In the genomic region with DNA sequence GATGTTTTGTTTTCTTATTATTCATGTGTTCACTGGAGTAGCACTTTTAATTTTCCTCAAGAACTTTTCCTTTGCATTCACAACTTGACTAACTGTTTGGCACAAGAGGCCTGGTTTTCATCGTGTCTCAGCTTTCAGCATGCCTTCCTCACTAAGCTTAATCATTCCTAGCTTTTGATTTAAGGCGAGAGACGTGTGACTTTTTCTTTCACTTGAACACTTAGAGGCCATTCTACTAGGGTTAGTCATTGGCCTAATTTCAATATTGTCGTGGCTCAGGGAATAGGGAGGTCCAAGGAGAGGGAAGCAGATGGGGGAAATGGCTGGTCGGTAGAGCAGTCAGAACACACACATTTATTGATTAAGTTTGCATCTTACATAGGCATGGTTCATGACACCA, we compare ENCODE assay signal across 16 cellular contexts.
DNase-seq lines count a peak whose midpoint lies in the region; ATAC-seq and TF ChIP-seq lines count a peak whose summit lies in the region.
"Had no signal": no experiment of that assay in that cellular context is flagged by ENCODE, and none has a peak within 500 bp of the region (broad histone marks: within the 10 kb centered on the region; RNA-seq: fewer than 3 reads in every experiment).

No MANE protein-coding gene starts in this region.

- DNase-seq in EH (ENCODE audit: low read depth) = peak; percentile 72
- DNase-seq in MG63 = peak; percentile 18
- DNase-seq in fibroblast of lung (ENCODE audit: low read depth in 2 of 2) = peak; percentile 62 to 89
- peak; percentile 69 for DNase-seq in retinal pigment epithelial cell (ENCODE audit: low read depth)
- DNase-seq in stimulated activated CD4-positive, alpha-beta T cell treated with anti-CD3 and anti-CD28 coated beads, Interleukin-12 subunit alpha, Interleukin-12 subunit beta, amount 100 ng/mL, for 4 hours = no peak
- DNase-seq in activated T-cell treated with anti-CD3 and anti-CD28 coated beads, Interleukin-2, amount 50 U/mL, for 4 hours = no peak
- DNase-seq: activated naive CD4-positive, alpha-beta T cell treated with anti-CD3 and anti-CD28 coated beads, Interleukin-2, amount 50 U/mL, for 16 hours; activated T-cell treated with anti-CD3 and anti-CD28 coated beads, Interleukin-2, amount 50 U/mL, for 1 hour; mucosa of descending colon; NCI-H1930; stimulated activated CD4-positive, alpha-beta T cell treated with anti-CD3 and anti-CD28 coated beads, Interleukin-4, amount 100 ng/mL, for 4 hours; stimulated activated CD8-positive, alpha-beta memory T cell treated with anti-CD3 and anti-CD28 coated beads, Interleukin-4, amount 100 ng/mL, for 48 hours; T-cell had no signal

- H3K36me3 ChIP-seq in MG63 (peaks cover 4% of the 10 kb centered on the region; the same call in 1 of the 2 replicates), fibroblast of lung (ENCODE audit: control insufficient read depth, insufficient read depth, low read length) (no peaks in the 10 kb centered on the region)
- H3K36me3 ChIP-seq: thoracic aorta had no signal

- no peak overlapping the region for H3K9ac ChIP-seq in fibroblast of lung (ENCODE audit: insufficient read depth, low read length)

- H3K9me3 Mint-ChIP-seq in activated T-cell treated with anti-CD3 and anti-CD28 coated beads, Interleukin-2, amount 50 U/mL, for 4 hours = peaks cover 13% of the 10 kb centered on the region

- H4K20me1 ChIP-seq in fibroblast of lung (ENCODE audit: control insufficient read depth, extremely low read depth, insufficient read depth, low read length) = no peaks in the 10 kb centered on the region

- no peak overlapping the region for H3K4me2 ChIP-seq in fibroblast of lung (ENCODE audit: extremely low read depth, insufficient read depth, low read length)

- no peak overlapping the region for H3K4me3 Mint-ChIP-seq in activated T-cell treated with anti-CD3 and anti-CD28 coated beads, Interleukin-2, amount 50 U/mL, for 4 hours
- H3K4me3 Mint-ChIP-seq: T-cell had no signal

- H3K4me1 ChIP-seq in fibroblast of lung (ENCODE audit: control insufficient read depth, extremely low read depth, insufficient read depth, low read length) = peaks cover 2% of the 10 kb centered on the region

- TF ChIP-seq CTCF in fibroblast of lung (conservative IDR thresholded peaks at IDR 0.05 in 1 of 2, IDR thresholded peaks at IDR 0.05 in 1 of 2; ENCODE audit: low read depth in 1 of 2, low read length in 2 of 2) (no peak), retinal pigment epithelial cell (conservative IDR thresholded peaks at IDR 0.05; ENCODE audit: low read depth, low read length) (no peak)

- H3K27ac ChIP-seq in fibroblast of lung (ENCODE audit: insufficient read depth, low read length) = no peak overlapping the region
- H3K27ac ChIP-seq: thoracic aorta had no signal

- peaks cover 2% of the 10 kb centered on the region for H3K9me3 ChIP-seq in MG63
- H3K9me3 ChIP-seq in fibroblast of lung (ENCODE audit: control insufficient read depth, insufficient read depth, low read depth, low read length) = no peaks in the 10 kb centered on the region
- H3K9me3 ChIP-seq: mucosa of descending colon, thoracic aorta had no signal

- no peaks in the 10 kb centered on the region for H3K27me3 Mint-ChIP-seq in activated T-cell treated with anti-CD3 and anti-CD28 coated beads, Interleukin-2, amount 50 U/mL, for 4 hours (ENCODE audit: low read depth)
- H3K27me3 Mint-ChIP-seq: T-cell had no signal

- no peak overlapping the region for H2AFZ ChIP-seq in fibroblast of lung (ENCODE audit: low read length)

- H3K36me3 Mint-ChIP-seq in activated T-cell treated with anti-CD3 and anti-CD28 coated beads, Interleukin-2, amount 50 U/mL, for 4 hours (ENCODE audit: insufficient read depth) = no peaks in the 10 kb centered on the region
- H3K36me3 Mint-ChIP-seq: T-cell had no signal

- H3K4me1 Mint-ChIP-seq in activated T-cell treated with anti-CD3 and anti-CD28 coated beads, Interleukin-2, amount 50 U/mL, for 4 hours (ENCODE audit: low read depth) = no peaks in the 10 kb centered on the region

- no peaks in the 10 kb centered on the region for H3K79me2 ChIP-seq in fibroblast of lung (ENCODE audit: control insufficient read depth, insufficient read depth, low read length)

- H3K4me3 ChIP-seq in MG63 = no peak overlapping the region
- no peak overlapping the region for H3K4me3 ChIP-seq in fibroblast of lung (replicated peaks in 1 of 4; ENCODE audit: control extremely low read depth in 1 of 4, insufficient read depth in 1 of 4, low read depth in 3 of 4, low read length in 4 of 4)
- no peak overlapping the region for H3K4me3 ChIP-seq in retinal pigment epithelial cell (ENCODE audit: low read length)
- H3K4me3 ChIP-seq: mucosa of descending colon, thoracic aorta had no signal

- ATAC-seq in HG03565 (IDR thresholded peaks at IDR 0.05; ENCODE audit: unreplicated experiment) (no peak), GM18867 (IDR thresholded peaks at IDR 0.05; ENCODE audit: unreplicated experiment) (no peak)
- ATAC-seq in activated T-cell treated with anti-CD3 and anti-CD28 coated beads, Interleukin-2, amount 50 U/mL, for 4 hours = no peak
- ATAC-seq: mucosa of descending colon, T-cell had no signal

- H3K27me3 ChIP-seq in MG63 = no peaks in the 10 kb centered on the region
- H3K27me3 ChIP-seq in fibroblast of lung (ENCODE audit: control insufficient read depth, insufficient read depth, low read length) = no peaks in the 10 kb centered on the region

Comparison
In these comparisons a context has a peak if more than half of its experiments do, and no peak if none do; other contexts are left out.
1. DNase-seq: peak in EH (single experiment), MG63 (single experiment), fibroblast of lung (2 of 2) and retinal pigment epithelial cell (single experiment); none in stimulated activated CD4-positive, alpha-beta T cell treated with anti-CD3 and anti-CD28 coated beads, Interleukin-12 subunit alpha, Interleukin-12 subunit beta, amount 100 ng/mL, for 4 hours (single experiment) and activated T-cell treated with anti-CD3 and anti-CD28 coated beads, Interleukin-2, amount 50 U/mL, for 4 hours (single experiment).